ENCODE assay signal across 21 cellular contexts in the genomic region with DNA sequence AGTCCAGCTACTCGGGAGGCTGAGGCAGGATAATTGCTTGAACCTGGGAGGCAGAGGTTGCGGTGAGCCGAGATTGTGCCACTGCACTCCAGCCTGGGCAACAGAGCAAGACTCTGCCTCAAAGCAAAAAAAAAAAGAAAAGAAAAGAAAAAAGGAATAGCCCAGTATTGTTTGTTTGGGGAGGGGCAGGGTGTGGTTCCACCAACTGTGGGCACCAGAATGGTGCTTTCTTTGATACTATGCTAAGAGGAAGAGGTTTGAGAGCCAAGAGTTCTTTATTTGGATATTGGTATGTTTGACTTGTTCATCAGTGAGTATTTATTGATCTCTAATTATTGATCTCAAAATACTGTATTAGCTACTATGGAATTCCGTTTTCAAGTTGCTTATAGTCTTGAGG.
DNase-seq lines count a peak whose midpoint lies in the region; ATAC-seq, FAIRE-seq and TF ChIP-seq lines count a peak whose summit lies in the region.
"Had no signal": no experiment of that assay in that cellular context is flagged by ENCODE, and none has a peak within 500 bp of the region (broad histone marks: within the 10 kb centered on the region; RNA-seq: fewer than 3 reads in every experiment).

No MANE protein-coding gene starts in this region.

- H3K9ac ChIP-seq in K562 (ENCODE audit: insufficient read depth in 1 of 2, low read depth in 2 of 2, low read length in 2 of 2), result no peak overlapping the region
- H3K9ac ChIP-seq: BLaER1 treated with 17β-estradiol and CSF1 and Interleukin-3, amounts not matched to agents 10 nM and 100 nM had no signal

- intact Hi-C loops in K562 (cut with micrococcal nuclease), result no loop called here
- intact Hi-C loops in mucosa of descending colon (cut with DNase I, micrococcal nuclease), result no loop called here

- CTCF ChIA-PET in K562 (lab: Yijun Ruan, JAX; ENCODE audit: low intra/inter-chr PET ratio), result no interaction called here

- H3K36me3 ChIP-seq in K562 (ENCODE audit: control insufficient read depth, insufficient read depth, low read length) (peaks cover 2% of the 10 kb centered on the region; the same call in 2 of the 3 replicates), mucosa of descending colon (ENCODE audit: low read depth) (no peaks in the 10 kb centered on the region), HAP-1 (replicated peaks) (no peaks in the 10 kb centered on the region)

- H3K27ac ChIP-seq in K562 (ENCODE audit: extremely low read depth, low read depth, low read length), result no peak overlapping the region
- H3K27ac ChIP-seq: 22Rv1; A549; BLaER1 treated with 17β-estradiol and CSF1 and Interleukin-3, amounts not matched to agents 10 nM and 100 nM; C4-2B had no signal

- TF ChIP-seq EP300 in K562 (IDR thresholded peaks at IDR 0.05; ENCODE audit: low read length), result no peak

- H3K9me3 ChIP-seq in K562 (replicated peaks; ENCODE audit: control insufficient read depth, insufficient read depth, low read depth, low read length) (no peaks in the 10 kb centered on the region), mucosa of descending colon (no peaks in the 10 kb centered on the region), HAP-1 (no peaks in the 10 kb centered on the region)
- H3K9me3 ChIP-seq: A549; BLaER1 treated with 17β-estradiol and CSF1 and Interleukin-3, amounts not matched to agents 10 nM and 100 nM; Caco-2 had no signal

- POLR2A ChIA-PET in K562 (lab: Yijun Ruan, JAX), result no interaction called here

- TF ChIP-seq CTCF in K562 (IDR thresholded peaks at IDR 0.05 in 2 of 3, conservative IDR thresholded peaks at IDR 0.05 in 1 of 3; ENCODE audit: insufficient read depth in 2 of 3, low read depth in 1 of 3, low read length in 3 of 3) (no peak), mucosa of descending colon (IDR thresholded peaks at IDR 0.05) (no peak)

- no TSS peak for BruUV-seq in K562 (replicated peaks; lab: Mats Ljungman, UMichigan)

- no peaks in the 10 kb centered on the region for H3K27me3 ChIP-seq in K562 (ENCODE audit: control insufficient read depth in 2 of 2, insufficient read depth in 2 of 2, low read length in 2 of 2)
- no peaks in the 10 kb centered on the region for H3K27me3 ChIP-seq in HAP-1 (ENCODE audit: low read depth)
- H3K27me3 ChIP-seq: BLaER1 treated with 17β-estradiol and CSF1 and Interleukin-3, amounts not matched to agents 10 nM and 100 nM had no signal

- no peak for ATAC-seq in K562
- ATAC-seq in mucosa of descending colon, result peak; percentile 62
- no peak for ATAC-seq in GM19463 (IDR thresholded peaks at IDR 0.05; ENCODE audit: unreplicated experiment)
- ATAC-seq: A549; CD8-positive, alpha-beta T cell had no signal

- no peak for TF ChIP-seq RAD21 in K562 (CRISPR knock-in tag; conservative IDR thresholded peaks at IDR 0.05 in 1 of 2, IDR thresholded peaks at IDR 0.05 in 1 of 2)

- H3K4me3 ChIP-seq in K562 (no peak overlapping the region), mucosa of descending colon (no peak overlapping the region), HAP-1 (no peak overlapping the region)
- H3K4me3 ChIP-seq: A549; BLaER1 treated with 17β-estradiol and CSF1 and Interleukin-3, amounts not matched to agents 10 nM and 100 nM had no signal

- WGBS in K562 (ENCODE audit: insufficient coverage, low coverage, missing lambda C conversion rate), result 74% methylated on average over 4 of the region's 4 CpGs

- no peak for TF ChIP-seq POLR2A in K562 (conservative IDR thresholded peaks at IDR 0.05)

- in situ Hi-C loops in K562 (cut with MboI) (no loop called here), HAP-1 (cut with MboI; ENCODE audit: low sequenced_read_pairs) (no loop called here)

- no peaks in the 10 kb centered on the region for H3K9me1 ChIP-seq in K562 (ENCODE audit: control insufficient read depth, insufficient read depth, low read length)

- no peaks in the 10 kb centered on the region for H3K79me2 ChIP-seq in K562 (ENCODE audit: control insufficient read depth, insufficient read depth, low read length)

- H3K4me1 ChIP-seq in K562 (replicated peaks in 1 of 2; ENCODE audit: control insufficient read depth in 2 of 2, insufficient read depth in 2 of 2, low read length in 2 of 2) (peaks cover 0 to 11% of the 10 kb centered on the region in 2 experiments; a peak in 2 of 5 replicates), mucosa of descending colon (ENCODE audit: low read depth) (peaks cover 3% of the 10 kb centered on the region), HAP-1 (no peaks in the 10 kb centered on the region)
- H3K4me1 ChIP-seq: A549; BLaER1 treated with 17β-estradiol and CSF1 and Interleukin-3, amounts not matched to agents 10 nM and 100 nM had no signal

- H3K4me2 ChIP-seq in K562 (ENCODE audit: insufficient read depth, low read length), result no peak overlapping the region
- H3K4me2 ChIP-seq: A549; BLaER1 treated with 17β-estradiol and CSF1 and Interleukin-3, amounts not matched to agents 10 nM and 100 nM had no signal

- H4K20me1 ChIP-seq in K562 (replicated peaks; ENCODE audit: control insufficient read depth, insufficient read depth, low read length), result no peaks in the 10 kb centered on the region
- H4K20me1 ChIP-seq: BLaER1 treated with 17β-estradiol and CSF1 and Interleukin-3, amounts not matched to agents 10 nM and 100 nM had no signal

- FAIRE-seq in K562 (lab: Jason Lieb, UNC), result no peak
- FAIRE-seq: A549, G401.6, GM12891, GM19239 had no signal

- DNase-seq in NCI-H748 (lab: John Stamatoyannopoulos, UW; ENCODE audit: unreplicated experiment) (peak; percentile 27), NCI-H748 treated with DMSO at 0.1 percent for 48 hours (lab: John Stamatoyannopoulos, UW) (no peak), K562 (ENCODE audit: extremely low read depth in 1 of 4, low spot score in 3 of 4) (no peak), mucosa of descending colon (peak in 1 of 3 donors; percentile 41), HAP-1 (ENCODE audit: low spot score in 2 of 2) (no peak)
- no peak for DNase-seq in central memory CD4-positive, alpha-beta T cell
- DNase-seq: AML-193; Caco-2; Calu3; CD4-positive, alpha-beta T cell; CD8-positive, alpha-beta T cell; DMS79 treated with DMSO at 0.1 percent for 48 hours; GF-D8 had no signal

- no peak overlapping the region for H2AFZ ChIP-seq in K562 (ENCODE audit: low read depth, low read length)

TF ChIP-seq in K562, 482 proteins besides CTCF, POLR2A, EP300 and RAD21:
- no peak for TF ChIP-seq NCOR1 (IDR thresholded peaks at IDR 0.05)
- TF ChIP-seq SUPT5H (IDR thresholded peaks at IDR 0.05), result 0 out of 2 replicates have a peak, but pooled peaks have one; percentile 16
- no peak for TF ChIP-seq THRAP3 (IDR thresholded peaks at IDR 0.05; ENCODE audit: borderline replicate concordance)
TF ChIP-seq in K562: peak in this region for 1.
